In the genomic region with DNA sequence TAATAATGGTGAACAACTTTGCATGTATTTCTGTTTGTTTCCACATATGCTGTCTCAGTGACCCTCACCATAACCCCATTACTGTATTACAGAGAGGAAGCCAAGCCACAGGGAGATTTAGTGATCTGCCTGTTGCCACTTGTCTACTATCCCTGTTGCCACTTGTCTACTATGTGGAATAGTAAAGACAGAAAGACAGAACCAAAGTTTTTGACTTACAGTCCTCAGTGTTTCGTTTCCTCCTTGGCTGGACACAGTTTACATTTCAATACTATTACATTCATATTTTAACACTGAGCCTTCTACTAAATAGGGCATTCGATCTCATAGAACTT, we compare ENCODE assay signal across 25 cellular contexts.
DNase-seq lines count a peak whose midpoint lies in the region; ATAC-seq and TF ChIP-seq lines count a peak whose summit lies in the region.
"Had no signal": no experiment of that assay in that cellular context is flagged by ENCODE, and none has a peak within 500 bp of the region (broad histone marks: within the 10 kb centered on the region; RNA-seq: fewer than 3 reads in every experiment).

No MANE protein-coding gene starts in this region.

- H3K4me1 ChIP-seq in PC-9 (replicated peaks; ENCODE audit: insufficient read depth) (peaks cover 35% of the 10 kb centered on the region), adrenal gland (replicated peaks in 1 of 2) (no peaks in the 10 kb centered on the region)

- H3K27me3 ChIP-seq in PC-9 (ENCODE audit: insufficient read depth, low read depth) (no peaks in the 10 kb centered on the region), adrenal gland (no peaks in the 10 kb centered on the region)
- H3K27me3 ChIP-seq: BLaER1 treated with 17β-estradiol and CSF1 and Interleukin-3, amounts not matched to agents 10 nM and 100 nM had no signal

- H3K36me3 ChIP-seq in PC-9 (ENCODE audit: low read depth) (no peaks in the 10 kb centered on the region), adrenal gland (replicated peaks in 1 of 2) (no peaks in the 10 kb centered on the region)
- H3K36me3 ChIP-seq: BLaER1 treated with 17β-estradiol and CSF1 and Interleukin-3, amounts not matched to agents 10 nM and 100 nM; HAP-1 had no signal

- H3K79me2 ChIP-seq in PC-9 (ENCODE audit: low read depth), result no peaks in the 10 kb centered on the region

- peak overlapping the region; percentile 37 for H3K4me2 ChIP-seq in PC-9

- H3K4me1 Mint-ChIP-seq in progenitor cell of endocrine pancreas (ENCODE audit: low read depth), result peaks cover 25% of the 10 kb centered on the region

- no peak overlapping the region for H3K4me3 Mint-ChIP-seq in progenitor cell of endocrine pancreas (ENCODE audit: low read depth)
- H3K4me3 Mint-ChIP-seq: CD8-positive, alpha-beta T cell; HFFc6 had no signal

- H3K27me3 Mint-ChIP-seq in progenitor cell of endocrine pancreas, result no peaks in the 10 kb centered on the region

- H3K9me2 ChIP-seq in PC-9 (ENCODE audit: insufficient read depth), result peaks cover 7% of the 10 kb centered on the region; the same call in 1 of the 2 replicates

- H2AFZ ChIP-seq in PC-9, result peak overlapping the region; percentile 14; the same call in 1 of the 2 replicates
- H2AFZ ChIP-seq: GM23248 had no signal

- no peak for TF ChIP-seq POLR2A in adrenal gland (IDR thresholded peaks at IDR 0.05)

- CTCF ChIA-PET in PC-9 (lab: Charles Lee), result no interaction called here

- H3F3A ChIP-seq in PC-9 (ENCODE audit: insufficient read depth, low read depth), result peaks cover 20% of the 10 kb centered on the region; the same call in 1 of the 2 replicates

- peak; percentile 5 for DNase-seq in CD1c-positive myeloid dendritic cell (ENCODE audit: extremely low spot score)
- DNase-seq in PC-9, result no peak
- peak; percentile 8 for DNase-seq in epithelial cell of prostate (ENCODE audit: low read depth, low spot score)
- no peak for DNase-seq in progenitor cell of endocrine pancreas (ENCODE audit: low spot score, unreplicated experiment)
- DNase-seq in adrenal gland, result no peak
- DNase-seq in Kasumi-1 (lab: John Stamatoyannopoulos, UW), result no peak
- no peak for DNase-seq in hepatic stellate cell (ENCODE audit: low spot score)
- DNase-seq: CD8-positive, alpha-beta T cell; DMS79 treated with DMSO at 0.1 percent for 48 hours; GF-D8; GM23248; HFFc6; NCI-H1048; NCI-H1417; NCI-H1694; NCI-H2029 treated with DMSO at 0.1 percent for 48 hours; NCI-H446 treated with DMSO at 0.1 percent for 48 hours; NCI-H526; SHP77 had no signal

- no TSS peak for BruUV-seq in PC-9 (replicated peaks; lab: Mats Ljungman, UMichigan)

- POLR2A ChIA-PET in PC-9 (lab: Charles Lee; ENCODE audit: unreplicated experiment), result no interaction called here

- H3K9me3 Mint-ChIP-seq in progenitor cell of endocrine pancreas (ENCODE audit: low read depth), result peaks cover 7% of the 10 kb centered on the region
- H3K9me3 Mint-ChIP-seq: CD8-positive, alpha-beta T cell; HFFc6 had no signal

- no peaks in the 10 kb centered on the region for H4K20me1 ChIP-seq in PC-9 (ENCODE audit: insufficient read depth)
- H4K20me1 ChIP-seq: BLaER1 treated with 17β-estradiol and CSF1 and Interleukin-3, amounts not matched to agents 10 nM and 100 nM had no signal

- intact Hi-C loops in PC-9 (cut with micrococcal nuclease; ENCODE audit: unreplicated experiment), result no loop called here
- intact Hi-C loops in adrenal gland (cut with DNase I), result no loop called here

- H3K36me3 Mint-ChIP-seq in progenitor cell of endocrine pancreas (ENCODE audit: insufficient read depth), result peaks cover 2% of the 10 kb centered on the region
- H3K36me3 Mint-ChIP-seq: CD8-positive, alpha-beta T cell had no signal

- H3K4me3 ChIP-seq in PC-9 (no peak overlapping the region), adrenal gland (no peak overlapping the region)
- H3K4me3 ChIP-seq: BLaER1 treated with 17β-estradiol and CSF1 and Interleukin-3, amounts not matched to agents 10 nM and 100 nM; GM23248; HAP-1; K562 had no signal

- ATAC-seq in HG02885 (IDR thresholded peaks at IDR 0.05; ENCODE audit: poor library complexity, unreplicated experiment), result no peak
- ATAC-seq: CD8-positive, alpha-beta T cell; K562; Panc1 had no signal

- 0 out of 2 replicates have a peak, but pooled peaks cover 3% of the 10 kb centered on the region for H3K9me3 ChIP-seq in PC-9 (ENCODE audit: insufficient read depth, low read depth)
- H3K9me3 ChIP-seq in adrenal gland (replicated peaks in 1 of 3), result no peaks in the 10 kb centered on the region
- H3K9me3 ChIP-seq: BLaER1 treated with 17β-estradiol and CSF1 and Interleukin-3, amounts not matched to agents 10 nM and 100 nM; HAP-1 had no signal

- WGBS in adrenal gland, 4 donors, result 79 to 81% (median 80%) methylated on average over 2 of the region's 2 CpGs

- H3K27ac Mint-ChIP-seq in progenitor cell of endocrine pancreas, result peak overlapping the region; percentile 67
- H3K27ac Mint-ChIP-seq: CD8-positive, alpha-beta T cell; HFFc6 had no signal

- TF ChIP-seq CTCF in PC-9 (conservative IDR thresholded peaks at IDR 0.05) (no peak), progenitor cell of endocrine pancreas (IDR thresholded peaks at IDR 0.05; ENCODE audit: unreplicated experiment) (no peak), adrenal gland (IDR thresholded peaks at IDR 0.05) (no peak)

- peak overlapping the region; percentile 54 for H3K27ac ChIP-seq in PC-9
- no peak overlapping the region for H3K27ac ChIP-seq in epithelial cell of prostate
- no peak overlapping the region for H3K27ac ChIP-seq in adrenal gland
- H3K27ac ChIP-seq: GM23248, RWPE1 had no signal

Comparison
In these comparisons a context has a peak if more than half of its experiments do, and no peak if none do; other contexts are left out.
1. DNase-seq: peak in CD1c-positive myeloid dendritic cell (single experiment) and epithelial cell of prostate (single experiment); none in PC-9 (0 of 2), progenitor cell of endocrine pancreas (single experiment), adrenal gland (0 of 7), Kasumi-1 (0 of 2) and hepatic stellate cell (single experiment).